ENCODE assay signal across 8 cellular contexts in the genomic region with DNA sequence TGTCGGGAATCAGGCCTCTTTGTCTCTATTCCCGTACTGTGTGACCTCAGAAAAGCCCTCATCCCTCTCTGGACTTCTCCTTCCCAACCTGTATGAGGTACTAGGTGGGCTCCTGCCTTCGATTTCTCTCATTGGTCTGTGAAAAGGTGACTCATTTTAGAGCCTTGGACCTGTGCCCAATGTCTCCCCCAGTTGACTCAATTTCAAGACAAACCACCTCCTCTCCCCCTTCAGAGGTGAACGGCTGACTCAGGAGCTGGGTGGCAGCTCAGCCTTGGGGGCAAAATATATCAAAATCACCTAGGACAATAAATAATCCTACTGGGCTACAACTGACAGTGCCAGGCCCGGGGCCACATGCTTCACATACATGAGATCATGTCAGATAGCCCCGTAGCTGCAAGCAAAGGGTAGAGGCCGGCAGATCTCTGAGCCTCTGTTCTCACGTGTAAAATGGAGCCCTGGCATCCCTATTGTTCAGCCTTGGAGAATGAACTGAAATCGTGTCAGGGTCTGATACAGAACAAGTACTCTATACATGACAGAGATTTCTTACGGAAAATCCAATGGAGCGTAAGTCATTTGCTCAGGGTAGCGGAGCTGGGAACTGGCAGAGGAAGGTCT. TPM values are rescaled to one million over a fixed set of nuclear protein-coding genes. Genes with fewer than 3 reads are reported as not detected.
DNase-seq lines count a peak whose midpoint lies in the region; ATAC-seq and TF ChIP-seq lines count a peak whose summit lies in the region.

No MANE protein-coding gene starts in this region.

- TF ChIP-seq CTCF in GM23338 (conservative IDR thresholded peaks at IDR 0.05; ENCODE audit: low read depth in 2 of 2) (no peak), Peyer's patch (IDR thresholded peaks at IDR 0.05) (no peak), hepatocyte (IDR thresholded peaks at IDR 0.05; ENCODE audit: poor library complexity) (peak; percentile 1)

- H3K4me1 ChIP-seq in GM23338 (ENCODE audit: insufficient read depth) (peaks cover 22% of the 10 kb centered on the region), Peyer's patch (peaks cover 0 to 42% (median 25%) of the 10 kb centered on the region in 4 donors), hepatocyte (ENCODE audit: insufficient read depth) (peaks cover 20% of the 10 kb centered on the region)

- H3K36me3 Mint-ChIP-seq in GM23338 (ENCODE audit: low read depth): peaks cover 23% of the 10 kb centered on the region
- peaks cover 11% of the 10 kb centered on the region for H3K36me3 Mint-ChIP-seq in activated naive CD8-positive, alpha-beta T cell treated with anti-CD3 and anti-CD28 coated beads for 36 hours

- H3K4me3 ChIP-seq in GM23338: peak overlapping the region; percentile 99
- H3K4me3 ChIP-seq in Peyer's patch: peak overlapping the region; percentile 69 to 91 (median 81)
- peak overlapping the region; percentile 47 for H3K4me3 ChIP-seq in hepatocyte

- H2AFZ ChIP-seq in GM23338 (peak overlapping the region; percentile 82; the same call in 1 of the 2 replicates), hepatocyte (no peak overlapping the region)

- H3K79me2 ChIP-seq in GM23338 (replicated peaks; ENCODE audit: insufficient read depth) (peaks cover 38% of the 10 kb centered on the region), hepatocyte (peaks cover 50% of the 10 kb centered on the region)

- peak overlapping the region; percentile 96 for H3K27ac Mint-ChIP-seq in GM23338
- peak overlapping the region; percentile 98 for H3K27ac Mint-ChIP-seq in activated naive CD8-positive, alpha-beta T cell treated with anti-CD3 and anti-CD28 coated beads for 36 hours

- H3K4me3 Mint-ChIP-seq in GM23338: peak overlapping the region; percentile 93
- peak overlapping the region; percentile 92 for H3K4me3 Mint-ChIP-seq in activated naive CD8-positive, alpha-beta T cell treated with anti-CD3 and anti-CD28 coated beads for 36 hours

- peaks cover 6% of the 10 kb centered on the region; the same call in 1 of the 2 replicates for H3K36me3 ChIP-seq in GM23338 (ENCODE audit: insufficient read depth)
- peaks cover 0 to 19% (median 0%) of the 10 kb centered on the region in 3 donors for H3K36me3 ChIP-seq in Peyer's patch
- no peaks in the 10 kb centered on the region for H3K36me3 ChIP-seq in hepatocyte (replicated peaks; ENCODE audit: insufficient read depth, low read depth)

- ATAC-seq in GM23338 (no peak), GM21786 (IDR thresholded peaks at IDR 0.05; ENCODE audit: unreplicated experiment) (no peak)

- peaks cover 10% of the 10 kb centered on the region for H3K27me3 Mint-ChIP-seq in GM23338 (ENCODE audit: insufficient read depth, low read depth, poor library complexity)
- no peaks in the 10 kb centered on the region for H3K27me3 Mint-ChIP-seq in activated naive CD8-positive, alpha-beta T cell treated with anti-CD3 and anti-CD28 coated beads for 36 hours

- WGBS in hepatocyte (ENCODE audit: low lambda C conversion rate, missing lambda C conversion rate): 5% methylated on average over 12 of the region's 12 CpGs

- H3K9me3 Mint-ChIP-seq in GM23338: no peaks in the 10 kb centered on the region
- H3K9me3 Mint-ChIP-seq in activated naive CD8-positive, alpha-beta T cell treated with anti-CD3 and anti-CD28 coated beads for 36 hours: no peaks in the 10 kb centered on the region

- H3K27ac ChIP-seq in GM23338 (ENCODE audit: low read depth) (peak overlapping the region; percentile 98), Peyer's patch (peak overlapping the region; percentile 89 to 99 (median 96)), hepatocyte (peak overlapping the region; percentile 100)

- H3K9me2 ChIP-seq in GM23338 (ENCODE audit: insufficient read depth) (no peaks in the 10 kb centered on the region), hepatocyte (replicated peaks; ENCODE audit: insufficient read depth) (no peaks in the 10 kb centered on the region)

- H4K20me1 ChIP-seq in GM23338 (replicated peaks; ENCODE audit: insufficient read depth): peaks cover 9% of the 10 kb centered on the region; the same call in 1 of the 2 replicates
- H4K20me1 ChIP-seq in hepatocyte (ENCODE audit: insufficient read depth, poor library complexity, severe bottlenecking): peaks cover 18% of the 10 kb centered on the region

- no peaks in the 10 kb centered on the region for H3K9me3 ChIP-seq in Peyer's patch
- H3K9me3 ChIP-seq in hepatocyte (ENCODE audit: low read depth): no peaks in the 10 kb centered on the region

- no peak for TF ChIP-seq POLR2A in Peyer's patch (IDR thresholded peaks at IDR 0.05)

- H3K4me1 Mint-ChIP-seq in GM23338: peaks cover 25% of the 10 kb centered on the region
- peaks cover 44% of the 10 kb centered on the region for H3K4me1 Mint-ChIP-seq in activated naive CD8-positive, alpha-beta T cell treated with anti-CD3 and anti-CD28 coated beads for 36 hours

- H3K4me2 ChIP-seq in GM23338 (peak overlapping the region; percentile 95), hepatocyte (peak overlapping the region; percentile 85)

- H3F3A ChIP-seq in GM23338 (replicated peaks; ENCODE audit: low read depth): peaks cover 15% of the 10 kb centered on the region; the same call in 1 of the 2 replicates

- DNase-seq in GM23338 (ENCODE audit: low spot score) (no peak), Peyer's patch (peak; percentile 16 to 58 (median 54)), hepatocyte (ENCODE audit: low spot score) (no peak), DMS 273 (lab: John Stamatoyannopoulos, UW; ENCODE audit: unreplicated experiment) (no peak), NCI-H446 treated with DMSO at 0.1 percent for 48 hours (lab: John Stamatoyannopoulos, UW) (no peak)
- DNase-seq in activated naive CD8-positive, alpha-beta T cell treated with anti-CD3 and anti-CD28 coated beads for 36 hours: peak; percentile 81
- DNase-seq in stimulated activated CD4-positive, alpha-beta T cell treated with anti-CD3 and anti-CD28 coated beads, Interleukin-12 subunit alpha, Interleukin-12 subunit beta, amount 100 ng/mL, for 4 hours: peak; percentile 62

- no peaks in the 10 kb centered on the region for H3K27me3 ChIP-seq in GM23338 (ENCODE audit: insufficient read depth)
- H3K27me3 ChIP-seq in Peyer's patch: no peaks in the 10 kb centered on the region
- H3K27me3 ChIP-seq in hepatocyte: no peaks in the 10 kb centered on the region

TF ChIP-seq in GM23338, 12 proteins besides CTCF, POLR2A, EP300 and RAD21 (continues in another document):
- TF ChIP-seq, protein P1, sequence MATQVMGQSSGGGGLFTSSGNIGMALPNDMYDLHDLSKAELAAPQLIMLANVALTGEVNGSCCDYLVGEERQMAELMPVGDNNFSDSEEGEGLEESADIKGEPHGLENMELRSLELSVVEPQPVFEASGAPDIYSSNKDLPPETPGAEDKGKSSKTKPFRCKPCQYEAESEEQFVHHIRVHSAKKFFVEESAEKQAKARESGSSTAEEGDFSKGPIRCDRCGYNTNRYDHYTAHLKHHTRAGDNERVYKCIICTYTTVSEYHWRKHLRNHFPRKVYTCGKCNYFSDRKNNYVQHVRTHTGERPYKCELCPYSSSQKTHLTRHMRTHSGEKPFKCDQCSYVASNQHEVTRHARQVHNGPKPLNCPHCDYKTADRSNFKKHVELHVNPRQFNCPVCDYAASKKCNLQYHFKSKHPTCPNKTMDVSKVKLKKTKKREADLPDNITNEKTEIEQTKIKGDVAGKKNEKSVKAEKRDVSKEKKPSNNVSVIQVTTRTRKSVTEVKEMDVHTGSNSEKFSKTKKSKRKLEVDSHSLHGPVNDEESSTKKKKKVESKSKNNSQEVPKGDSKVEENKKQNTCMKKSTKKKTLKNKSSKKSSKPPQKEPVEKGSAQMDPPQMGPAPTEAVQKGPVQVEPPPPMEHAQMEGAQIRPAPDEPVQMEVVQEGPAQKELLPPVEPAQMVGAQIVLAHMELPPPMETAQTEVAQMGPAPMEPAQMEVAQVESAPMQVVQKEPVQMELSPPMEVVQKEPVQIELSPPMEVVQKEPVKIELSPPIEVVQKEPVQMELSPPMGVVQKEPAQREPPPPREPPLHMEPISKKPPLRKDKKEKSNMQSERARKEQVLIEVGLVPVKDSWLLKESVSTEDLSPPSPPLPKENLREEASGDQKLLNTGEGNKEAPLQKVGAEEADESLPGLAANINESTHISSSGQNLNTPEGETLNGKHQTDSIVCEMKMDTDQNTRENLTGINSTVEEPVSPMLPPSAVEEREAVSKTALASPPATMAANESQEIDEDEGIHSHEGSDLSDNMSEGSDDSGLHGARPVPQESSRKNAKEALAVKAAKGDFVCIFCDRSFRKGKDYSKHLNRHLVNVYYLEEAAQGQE (IDR thresholded peaks at IDR 0.05; ENCODE audit: unreplicated experiment): no peak

RNA-seq across cellular contexts. Expression of gene COQ8B, which starts 0.5 kb away (rescaled TPM):
- total RNA-seq in GM23338 (2014; rRNA removed; shearing (Covaris generic)): 42.6 and 59.6 TPM in 2 replicates
- polyA plus RNA-seq in GM23338 (2016; fragmentation: Nextera tagmentation; extraction: Ambion mirVana) (13.4 and 13.9 TPM in 2 replicates), hepatocyte (40.2 and 40.7 TPM in 2 replicates)
- total RNA-seq in Peyer's patch (10 to 100 TPM; 32.4 to 92.8 (median 41.9) TPM), hepatocyte (46.2 and 49.2 TPM in 2 replicates)
- total RNA-seq in activated naive CD8-positive, alpha-beta T cell treated with anti-CD3 and anti-CD28 coated beads for 36 hours: 10 to 100 TPM; 18.9 to 25.3 TPM

RNA-seq across cellular contexts. Expression of gene ITPKC, which starts 0.8 kb away (rescaled TPM):
- total RNA-seq in GM23338 (2014; rRNA removed; shearing (Covaris generic)): 9.8 and 12.6 TPM in 2 replicates
- polyA plus RNA-seq in GM23338 (2016; fragmentation: Nextera tagmentation; extraction: Ambion mirVana) (5.3 and 5.4 TPM in 2 replicates), hepatocyte (67.6 and 75.8 TPM in 2 replicates)
- total RNA-seq in Peyer's patch (10 to 100 TPM; 34.5 to 43.9 (median 38.9) TPM), hepatocyte (52.3 and 52.9 TPM in 2 replicates)
- total RNA-seq in activated naive CD8-positive, alpha-beta T cell treated with anti-CD3 and anti-CD28 coated beads for 36 hours: 1 to 10 TPM; 3.8 to 4.1 TPM

RNA-seq across cellular contexts. Expression of gene NUMBL, which starts 25.7 kb away (rescaled TPM):
- total RNA-seq in GM23338 (2014; rRNA removed; shearing (Covaris generic)): 21.6 and 28.5 TPM in 2 replicates
- polyA plus RNA-seq in GM23338 (2016; fragmentation: Nextera tagmentation; extraction: Ambion mirVana): 8.5 and 9.6 TPM in 2 replicates
- 100 to 1,000 TPM in 1 of 4 donors, 10 to 100 TPM in 3; 10.9 to 151 (median 27.9) TPM for total RNA-seq in Peyer's patch
- 10 to 100 TPM; 13.4 to 14.9 TPM for total RNA-seq in activated naive CD8-positive, alpha-beta T cell treated with anti-CD3 and anti-CD28 coated beads for 36 hours
- total RNA-seq in hepatocyte: 15.7 and 26.0 TPM in 2 replicates
- 31.3 and 32.1 TPM in 2 replicates for polyA plus RNA-seq in hepatocyte

RNA-seq across cellular contexts. Expression of gene ACTMAP, which starts 34.1 kb away (rescaled TPM):
- total RNA-seq in GM23338 (2014; rRNA removed; shearing (Covaris generic)): 10.3 and 14.9 TPM in 2 replicates
- 16.7 and 17.9 TPM in 2 replicates for polyA plus RNA-seq in GM23338 (2016; fragmentation: Nextera tagmentation; extraction: Ambion mirVana)
- 10 to 100 TPM in 3 of 4 donors, 1 to 10 TPM in 1; 7.4 to 33.0 (median 21.6) TPM for total RNA-seq in Peyer's patch
- 10 to 100 TPM; 13.8 to 15.6 TPM for total RNA-seq in activated naive CD8-positive, alpha-beta T cell treated with anti-CD3 and anti-CD28 coated beads for 36 hours
- total RNA-seq in hepatocyte: 3.2 and 3.8 TPM in 2 replicates
- polyA plus RNA-seq in hepatocyte: 14.8 and 19.1 TPM in 2 replicates

RNA-seq across cellular contexts. Expression of gene SNRPA, which starts 34.9 kb away (rescaled TPM):
- 239 and 295 TPM in 2 replicates for total RNA-seq in GM23338 (2014; rRNA removed; shearing (Covaris generic))
- polyA plus RNA-seq in GM23338 (2016; fragmentation: Nextera tagmentation; extraction: Ambion mirVana) (321 and 326 TPM in 2 replicates), hepatocyte (86.9 and 95.0 TPM in 2 replicates)
- total RNA-seq in Peyer's patch (100 to 1,000 TPM in 1 of 4 donors, 10 to 100 TPM in 3; 44.5 to 104 (median 72.1) TPM), hepatocyte (25.1 and 33.2 TPM in 2 replicates)
- total RNA-seq in activated naive CD8-positive, alpha-beta T cell treated with anti-CD3 and anti-CD28 coated beads for 36 hours: 100 to 1,000 TPM; 237 to 252 TPM

Comparison
In these comparisons a context has a peak if more than half of its experiments do, and no peak if none do; other contexts are left out.
1. DNase-seq: peak in Peyer's patch (3 of 3), activated naive CD8-positive, alpha-beta T cell treated with anti-CD3 and anti-CD28 coated beads for 36 hours (single experiment) and stimulated activated CD4-positive, alpha-beta T cell treated with anti-CD3 and anti-CD28 coated beads, Interleukin-12 subunit alpha, Interleukin-12 subunit beta, amount 100 ng/mL, for 4 hours (single experiment); none in GM23338 (single experiment), hepatocyte (single experiment), DMS 273 (single experiment) and NCI-H446 treated with DMSO at 0.1 percent for 48 hours (single experiment).
2. H3K4me3 ChIP-seq: peak in every context shown above with its lines; median percentile 99 in GM23338; 81 in Peyer's patch; 47 in hepatocyte.
3. Peak in every context shown above with its lines, with median percentiles within 50 percentile points of each other: H3K27ac ChIP-seq.